Comparison of ENCODE assay signal across 8 cellular contexts in the genomic region with DNA sequence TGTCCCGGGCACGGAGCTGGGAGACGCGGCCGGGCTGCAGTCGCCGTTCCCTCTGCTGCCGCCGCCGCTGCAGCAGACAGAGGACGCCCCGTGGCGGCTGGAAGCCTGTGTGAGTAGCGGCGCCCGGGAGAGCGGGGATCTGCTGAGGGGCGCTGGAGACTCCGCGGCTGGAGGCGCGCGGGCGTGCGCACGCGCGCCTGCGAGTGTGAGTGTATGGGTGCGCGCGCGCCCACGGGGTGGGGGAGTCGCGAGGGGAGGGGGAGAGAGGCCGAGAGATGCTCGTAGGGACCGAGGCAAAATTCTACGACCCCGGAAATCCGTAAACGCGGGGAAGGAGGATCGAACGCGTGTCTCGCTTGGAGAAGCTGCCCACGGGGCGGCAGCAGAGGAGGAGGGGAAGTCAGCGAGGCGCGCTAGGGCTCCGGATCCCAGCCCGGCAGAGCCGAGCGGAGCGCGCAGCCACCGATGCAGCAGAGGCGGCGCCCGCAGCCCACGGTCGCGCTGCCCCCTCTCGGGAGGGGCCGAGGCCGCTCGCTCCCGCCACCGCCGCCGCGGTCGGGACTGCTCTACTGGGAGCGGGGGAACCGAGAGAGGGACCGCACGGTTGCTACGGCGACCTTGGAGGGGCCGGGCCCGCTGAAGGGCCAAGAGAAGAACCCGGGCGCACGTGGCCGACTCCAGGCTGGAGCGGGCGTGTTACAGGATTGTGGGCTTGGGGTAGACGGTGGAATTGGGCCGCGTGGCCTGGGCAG. TPM values are rescaled to one million over a fixed set of nuclear protein-coding genes. Genes with fewer than 3 reads are reported as not detected.
A peak's percentile ranks its signal among the peaks of the same experiment; 100 is the strongest.
DNase-seq lines count a peak whose midpoint lies in the region; ATAC-seq, FAIRE-seq and TF ChIP-seq lines count a peak whose summit lies in the region.

A gene (minus strand): TSS at position 207 of the 752 bp plus-strand sequence.

- H3K27ac ChIP-seq in VCaP (peak within 1 kb of the TSS; percentile 96), H1 (ENCODE audit: low read depth, low read length) (no peak within 1 kb of the TSS), lower lobe of right lung (peak within 1 kb of the TSS; percentile 36)

- POLR2A ChIA-PET in H1 (lab: Charles Lee; ENCODE audit: partially characterized antibody), result interaction anchor here (1.7 kb wide), 1 partner anchor 18 kb away, joined by 6 read pairs; no protein-coding TSS in a partner anchor

- peak within 1 kb of the TSS; percentile 48; the same call in 1 of the 2 replicates for H2BK15ac ChIP-seq in H1 (ENCODE audit: low read length)

- WGBS in H1 (ENCODE audit: extremely low coverage in 1 of 2, insufficient coverage in 1 of 2, insufficient read length in 1 of 2, insufficient replicate concordance in 2 of 2, low coverage in 1 of 2, low lambda C conversion rate in 2 of 2, missing lambda C conversion rate in 1 of 2), 2 experiments, result 3% methylated on average over 31 of the region's 93 CpGs; no CpG with 5 or more reads in 1 of the 2 experiments

- peaks cover 8% of the 10 kb centered on the region; the same call in 1 of the 2 replicates for H3F3A ChIP-seq in Loucy (ENCODE audit: low read depth)

- DNase-seq in A172 (ENCODE audit: low spot score) (peak; percentile 23), GM06990 (ENCODE audit: extremely low read depth, insufficient read length) (peak; percentile 70), H1 (ENCODE audit: low read depth in 1 of 2, low spot score in 2 of 2) (peak in 1 of 2 experiments; percentile 67), lower lobe of right lung (peak; percentile 46)

- H2AFZ ChIP-seq in Loucy (ENCODE audit: low read length), result peak within 1 kb of the TSS; percentile 92
- H2AFZ ChIP-seq in H1 (ENCODE audit: low read length), result no peak within 1 kb of the TSS

- TF ChIP-seq RAD21 in H1 (IDR thresholded peaks at IDR 0.05 in 1 of 2, conservative IDR thresholded peaks at IDR 0.05 in 1 of 2; ENCODE audit: low read depth in 2 of 2, low read length in 2 of 2), result no peak; a peak in 1 of 4 replicates

- H3K9ac ChIP-seq in Loucy (ENCODE audit: low read depth, low read length, poor library complexity, severe bottlenecking) (peak within 1 kb of the TSS; percentile 76), H1 (replicated peaks in 1 of 4; ENCODE audit: extremely low read depth in 1 of 4, low read depth in 3 of 4, low read length in 3 of 4) (peak within 1 kb of the TSS in 3 of 4 experiments; percentile 20 to 54 (median 30); a peak in 3 of 7 replicates)

- H3K4me3 Mint-ChIP-seq in stimulated activated naive CD8-positive, alpha-beta T cell treated with anti-CD3 and anti-CD28 coated beads, Interleukin-15, Interleukin-2, amounts not matched to agents 100 ng/mL and 50 ng/mL, for 24 hours, result peak within 1 kb of the TSS; percentile 81

- H4K5ac ChIP-seq in H1 (ENCODE audit: insufficient read length, low read depth, low read length), result no peak within 1 kb of the TSS

- no peaks in the 10 kb centered on the region for H3K36me3 Mint-ChIP-seq in stimulated activated naive CD8-positive, alpha-beta T cell treated with anti-CD3 and anti-CD28 coated beads, Interleukin-15, Interleukin-2, amounts not matched to agents 100 ng/mL and 50 ng/mL, for 24 hours (ENCODE audit: low read depth)

- FAIRE-seq in H1 (lab: Jason Lieb, UNC), result no peak

- H4K8ac ChIP-seq in H1 (ENCODE audit: extremely low read depth, insufficient read depth, low read length), result peak within 1 kb of the TSS; percentile 62

- no peak within 1 kb of the TSS for H3K27ac Mint-ChIP-seq in stimulated activated naive CD8-positive, alpha-beta T cell treated with anti-CD3 and anti-CD28 coated beads, Interleukin-15, Interleukin-2, amounts not matched to agents 100 ng/mL and 50 ng/mL, for 24 hours

- H3K4me3 ChIP-seq in GM06990 (replicated peaks; ENCODE audit: low read depth, low read length) (peak within 1 kb of the TSS; percentile 67), Loucy (ENCODE audit: low read length, poor library complexity, severe bottlenecking) (peak within 1 kb of the TSS; percentile 76), H1 (ENCODE audit: extremely low read depth in 1 of 4, insufficient read depth in 2 of 4, low read depth in 3 of 4, low read length in 4 of 4) (peak within 1 kb of the TSS; percentile 39 to 81 (median 50)), lower lobe of right lung (peak within 1 kb of the TSS; percentile 61)

- no peak within 1 kb of the TSS for H3K14ac ChIP-seq in H1 (ENCODE audit: insufficient read length)

- no peak within 1 kb of the TSS for H2AK5ac ChIP-seq in H1 (ENCODE audit: low read depth, low read length)

- H3K27me3 Mint-ChIP-seq in stimulated activated naive CD8-positive, alpha-beta T cell treated with anti-CD3 and anti-CD28 coated beads, Interleukin-15, Interleukin-2, amounts not matched to agents 100 ng/mL and 50 ng/mL, for 24 hours, result peaks cover 64% of the 10 kb centered on the region

- H3K36me3 ChIP-seq in GM06990 (ENCODE audit: control insufficient read depth, insufficient read depth, low read length) (no peaks in the 10 kb centered on the region), Loucy (ENCODE audit: insufficient read depth, low read length) (no peaks in the 10 kb centered on the region), H1 (ENCODE audit: control insufficient read depth in 2 of 4, insufficient read depth in 4 of 4, low read length in 3 of 4) (no peaks in the 10 kb centered on the region), lower lobe of right lung (no peaks in the 10 kb centered on the region)

- CTCF ChIA-PET in H1 (lab: Charles Lee; ENCODE audit: partially characterized antibody), result interaction anchor here (1.0 to 1.8 kb wide), 3 partner anchors 17 to 345 kb away, joined by 3 to 8 read pairs (median 4); no protein-coding TSS in a partner anchor

- H3K23ac ChIP-seq in H1 (ENCODE audit: insufficient read length), result no peak within 1 kb of the TSS

- H3K9me3 Mint-ChIP-seq in stimulated activated naive CD8-positive, alpha-beta T cell treated with anti-CD3 and anti-CD28 coated beads, Interleukin-15, Interleukin-2, amounts not matched to agents 100 ng/mL and 50 ng/mL, for 24 hours, result no peaks in the 10 kb centered on the region

- no peak within 1 kb of the TSS for H2BK12ac ChIP-seq in H1 (ENCODE audit: low read depth, low read length)

- TF ChIP-seq CTCF in GM06990 (IDR thresholded peaks at IDR 0.05; ENCODE audit: insufficient read depth, low read length, poor library complexity, severe bottlenecking), result peak; percentile 20
- TF ChIP-seq CTCF in Loucy (conservative IDR thresholded peaks at IDR 0.05; ENCODE audit: low read length), result peak; percentile 33; the same call in 1 of the 2 replicates
- TF ChIP-seq CTCF in VCaP (conservative IDR thresholded peaks at IDR 0.05), result peak; percentile 55
- TF ChIP-seq CTCF in H1 (IDR thresholded peaks at IDR 0.05; ENCODE audit: control extremely low read depth in 1 of 3, insufficient read depth in 1 of 3, low read depth in 1 of 3, low read length in 3 of 3), result no peak
- no peak for TF ChIP-seq CTCF in lower lobe of right lung (IDR thresholded peaks at IDR 0.05)

- H3K18ac ChIP-seq in H1 (ENCODE audit: extremely low read depth, low read length), result 0 out of 2 replicates have a peak within 1 kb of the TSS, but pooled peaks have one; percentile 27

- TF ChIP-seq EP300 in H1 (IDR thresholded peaks at IDR 0.05; ENCODE audit: borderline replicate concordance in 1 of 2, low read depth in 2 of 2, low read length in 2 of 2), result no peak

- ATAC-seq in lower lobe of right lung, result peak; percentile 73 to 80
- no peak for ATAC-seq in HG03460 (IDR thresholded peaks at IDR 0.05; ENCODE audit: unreplicated experiment)

- peaks cover 13% of the 10 kb centered on the region for H3K4me1 Mint-ChIP-seq in stimulated activated naive CD8-positive, alpha-beta T cell treated with anti-CD3 and anti-CD28 coated beads, Interleukin-15, Interleukin-2, amounts not matched to agents 100 ng/mL and 50 ng/mL, for 24 hours (ENCODE audit: low read depth)

- H3K9me3 ChIP-seq in Loucy (ENCODE audit: insufficient read depth, low read depth, low read length) (no peaks in the 10 kb centered on the region), H1 (ENCODE audit: insufficient read depth in 2 of 2, low read depth in 1 of 2, low read length in 1 of 2) (no peaks in the 10 kb centered on the region), lower lobe of right lung (no peaks in the 10 kb centered on the region)

- H3K56ac ChIP-seq in H1 (replicated peaks; ENCODE audit: insufficient read length, low read depth, low read length), result no peak within 1 kb of the TSS

- H3K4me2 ChIP-seq in Loucy (ENCODE audit: low read depth, low read length, poor library complexity, severe bottlenecking) (peak within 1 kb of the TSS; percentile 84), H1 (ENCODE audit: insufficient read depth in 1 of 2, low read depth in 2 of 2, low read length in 2 of 2) (peak within 1 kb of the TSS; percentile 81 to 96)

- no peaks in the 10 kb centered on the region for H3K79me2 ChIP-seq in Loucy (ENCODE audit: insufficient read depth, low read length)
- no peaks in the 10 kb centered on the region for H3K79me2 ChIP-seq in H1 (ENCODE audit: control insufficient read depth in 1 of 2, insufficient read depth in 2 of 2, low read length in 2 of 2)

- H4K91ac ChIP-seq in H1 (replicated peaks; ENCODE audit: insufficient read length, low read length), result peak within 1 kb of the TSS; percentile 68

- peaks cover 17% of the 10 kb centered on the region for H3K4me1 ChIP-seq in Loucy (ENCODE audit: insufficient read depth, low read length, poor library complexity, severe bottlenecking)
- peaks cover 3 to 6% (median 5%) of the 10 kb centered on the region in 4 experiments; a peak in 5 of 7 replicates for H3K4me1 ChIP-seq in H1 (replicated peaks in 1 of 4; ENCODE audit: control insufficient read depth in 3 of 4, insufficient read depth in 4 of 4, low read length in 3 of 4)
- H3K4me1 ChIP-seq in lower lobe of right lung, result peaks cover 23% of the 10 kb centered on the region

- no peaks in the 10 kb centered on the region for H3K79me1 ChIP-seq in H1 (ENCODE audit: low read depth, low read length)

- no peaks in the 10 kb centered on the region for H3K9me2 ChIP-seq in Loucy (replicated peaks; ENCODE audit: low read depth, low read length)

- H3K23me2 ChIP-seq in H1 (ENCODE audit: low read depth, low read length), result peaks cover 17% of the 10 kb centered on the region; the same call in 1 of the 2 replicates

- H2BK5ac ChIP-seq in H1 (ENCODE audit: low read depth, low read length), result no peak within 1 kb of the TSS; the same call in 1 of the 2 replicates

- no peak within 1 kb of the TSS for H2BK120ac ChIP-seq in H1 (replicated peaks; ENCODE audit: low read depth, low read length)

- intact Hi-C loops in lower lobe of right lung (cut with DNase I), result no loop called here

- H3K27me3 ChIP-seq in GM06990 (replicated peaks; ENCODE audit: control insufficient read depth, insufficient read depth, low read length) (no peaks in the 10 kb centered on the region; the same call in 1 of the 2 replicates), Loucy (ENCODE audit: insufficient read depth, low read length, poor library complexity, severe bottlenecking) (no peaks in the 10 kb centered on the region), H1 (replicated peaks in 1 of 4; ENCODE audit: control insufficient read depth in 3 of 4, extremely low read depth in 1 of 4, insufficient read depth in 3 of 4, low read length in 3 of 4) (peaks cover 6 to 61% (median 39%) of the 10 kb centered on the region in 4 experiments), lower lobe of right lung (ENCODE audit: low read depth) (peaks cover 45% of the 10 kb centered on the region)

- H4K20me1 ChIP-seq in Loucy (ENCODE audit: insufficient read depth, low read length, poor library complexity, severe bottlenecking) (no peaks in the 10 kb centered on the region), H1 (replicated peaks in 1 of 2; ENCODE audit: control insufficient read depth in 1 of 2, insufficient read depth in 2 of 2, low read length in 2 of 2) (peaks cover 0 to 6% of the 10 kb centered on the region in 2 experiments)

- TF ChIP-seq POLR2A in H1 (IDR thresholded peaks at IDR 0.05; ENCODE audit: control extremely low read depth in 1 of 2, low read depth in 2 of 2, low read length in 2 of 2), result no peak

- no peak within 1 kb of the TSS for H2BK20ac ChIP-seq in H1 (ENCODE audit: low read length)

- no peak within 1 kb of the TSS for H3K4ac ChIP-seq in H1 (replicated peaks; ENCODE audit: insufficient read length, low read depth, low read length)

RNA-seq across cellular contexts. Expression of the gene that starts here (rescaled TPM):
- 1.0 TPM in 1 of 2 replicates, not detected in the other for total RNA-seq in A172 (2014; rRNA removed; shearing (Covaris generic))
- total RNA-seq in H1 (2021; fragmentation: NEBNext Ultra II Directional; extraction: Animal tissue kit (Norgen Biotek cat#: 25700)), result 0.37 and 0.61 TPM in 2 replicates
- polyA plus RNA-seq in H1 (2011; rRNA removed), result 0.23 and 0.28 TPM in 2 replicates
- polyA plus RNA-seq in H1 (2011; cell fraction: cytosol; rRNA removed), result 0.31 TPM
- polyA plus RNA-seq in H1 (2011; cell fraction: nucleus; rRNA removed), result 0.30 TPM
- 0.24 to 0.94 TPM (median 0.33 TPM) in 4 replicates for polyA plus RNA-seq in H1 (2012, experiment 1 of 2)
- 0.08 TPM for polyA plus RNA-seq in H1 (2012, experiment 2 of 2)
- 0.20 TPM for polyA plus RNA-seq in H1 (2013, experiment 1 of 2)
- polyA plus RNA-seq in H1 (2013, experiment 2 of 2), result 0.24 TPM
- polyA minus RNA-seq in H1 (2011; rRNA and poly(A)+ RNA removed), result 0.41 and 0.47 TPM in 2 replicates
- 0.37 TPM for polyA minus RNA-seq in H1 (2011; cell fraction: cytosol; rRNA and poly(A)+ RNA removed)
- 2.2 TPM for polyA minus RNA-seq in H1 (2011; cell fraction: nucleus; rRNA and poly(A)+ RNA removed)
- 2.0 TPM for total RNA-seq in lower lobe of right lung

Comparison
In these comparisons a context has a peak if more than half of its experiments do, and no peak if none do; other contexts are left out.
1. CTCF ChIP-seq: peak in GM06990 (single experiment), Loucy (single experiment) and VCaP (single experiment); none in H1 (0 of 3) and lower lobe of right lung (single experiment).
2. Peak in every context shown above with its lines, with median percentiles within 50 percentile points of each other: H3K4me3 ChIP-seq.